ENCODE assay signal across 34 cellular contexts in the genomic region with DNA sequence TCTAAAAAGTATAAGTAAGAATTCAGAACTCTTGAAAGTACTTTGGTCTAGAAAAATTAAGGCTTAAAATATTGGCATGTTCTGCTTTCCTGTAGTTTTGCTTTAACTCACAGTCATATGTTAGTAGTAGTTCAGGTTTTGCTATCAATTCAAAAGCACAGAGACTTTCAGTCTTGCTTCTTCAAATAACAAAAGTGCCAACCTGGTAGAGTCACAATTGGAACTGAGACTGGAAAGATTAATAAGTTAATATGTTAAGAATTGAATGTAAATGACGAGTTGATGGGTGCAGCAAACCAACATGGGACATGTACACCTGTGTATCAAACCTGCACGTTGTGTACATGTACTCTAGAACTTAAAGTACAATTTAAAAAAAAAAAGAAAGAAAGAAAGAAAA.
"Had no signal": no experiment of that assay in that cellular context is flagged by ENCODE, and none has a peak within 500 bp of the region (broad histone marks: within the 10 kb centered on the region; RNA-seq: fewer than 3 reads in every experiment).

No MANE protein-coding gene starts in this region.

- H3K4me3 ChIP-seq: adrenal gland, cardiac muscle cell had no signal

- H3K27ac ChIP-seq: adrenal gland, cardiac muscle cell, VCaP had no signal

- H3K4me1 ChIP-seq: adrenal gland had no signal

- ATAC-seq: activated CD8-positive, alpha-beta T cell treated with anti-CD3 and anti-CD28 coated beads for 36 hours; activated naive CD4-positive, alpha-beta T cell treated with anti-CD3 and anti-CD28 coated beads, Interleukin-2, amount 50 U/mL, for 72 hours; activated T-cell treated with anti-CD3 and anti-CD28 coated beads, Interleukin-2, amount 50 U/mL, for 4 hours; activated T-cell treated with anti-CD3 and anti-CD28 coated beads, Interleukin-2, amount 50 U/mL, for 72 hours; activated T-helper 17 cell treated with anti-CD3 and anti-CD28 coated beads, Interleukin-2, amount 50 U/mL, for 72 hours had no signal

- H3K36me3 ChIP-seq: adrenal gland, cardiac muscle cell had no signal

- DNase-seq: activated B cell treated with CpG ODN at 0.5 μM for 24 hours; activated CD4-positive, alpha-beta memory T cell treated with anti-CD3 and anti-CD28 coated beads for 36 hours; activated CD4-positive, alpha-beta T cell treated with anti-CD3 and anti-CD28 coated beads for 4 hours; activated CD4-positive, alpha-beta T cell treated with anti-CD3 and anti-CD28 coated beads, Interleukin-2, amount 10 ng/mL, durations not matched to agents 24 days and 14 days; activated CD4-positive, alpha-beta T cell treated with anti-CD3 and anti-CD28 coated beads, Interleukin-2, amount 50 U/mL, for 1 hour; activated CD4-positive, alpha-beta T cell treated with anti-CD3 and anti-CD28 coated beads, Interleukin-2, amount 50 U/mL, for 4 hours; activated CD4-positive, CD25-positive, alpha-beta regulatory T cell treated with anti-CD3 and anti-CD28 coated beads, Interleukin-2, amount 50 U/mL, for 72 hours; activated CD8-positive, alpha-beta memory T cell treated with anti-CD3 and anti-CD28 coated beads, Interleukin-2, amount 50 U/mL, for 4 hours; activated CD8-positive, alpha-beta T cell treated with anti-CD3 and anti-CD28 coated beads for 36 hours; activated effector memory CD4-positive, alpha-beta T cell treated with anti-CD3 and anti-CD28 coated beads, Interleukin-2, amount 50 U/mL, for 16 hours; activated gamma-delta T cell treated with Interleukin-2 at 50 U/mL for 16 hours; activated naive CD4-positive, alpha-beta T cell; activated naive CD4-positive, alpha-beta T cell treated with anti-CD3 and anti-CD28 coated beads for 36 hours; activated naive CD4-positive, alpha-beta T cell treated with anti-CD3 and anti-CD28 coated beads, Interleukin-2, amount 50 U/mL, for 16 hours; activated naive CD8-positive, alpha-beta T cell treated with anti-CD3 and anti-CD28 coated beads for 36 hours; activated T-cell treated with anti-CD3 and anti-CD28 coated beads for 4 hours; activated T-cell treated with anti-CD3 and anti-CD28 coated beads, Interleukin-2, amount 50 U/mL, for 1 hour; activated T-cell treated with anti-CD3 and anti-CD28 coated beads, Interleukin-2, amount 50 U/mL, for 4 hours; activated T-cell treated with anti-CD3 and anti-CD28 coated beads, Interleukin-2, amount 50 U/mL, for 72 hours; adrenal gland; amniotic stem cell; aorta; caudate nucleus; cerebellar nuclear complex; T-helper 1 cell; T-helper 2 cell; T-helper 9 cell had no signal

- FAIRE-seq: astrocyte, bronchial epithelial cell, TTC549 had no signal

- H3K27me3 ChIP-seq: adrenal gland, cardiac muscle cell had no signal

- H3K9me3 ChIP-seq: adrenal gland had no signal
